Comparison of ENCODE assay signal across 8 cellular contexts in genomic region chr19:44657211-44657921, GRCh38. TPM values are rescaled to one million over a fixed set of nuclear protein-coding genes. Genes with fewer than 3 reads are reported as not detected.
DNase-seq lines count a peak whose midpoint lies in the region; FAIRE-seq and TF ChIP-seq lines count a peak whose summit lies in the region.

No MANE protein-coding gene starts in this region.

- no peak for FAIRE-seq in H54 (lab: Jason Lieb, UNC)

- no peak for TF ChIP-seq POLR2A in H54 (IDR thresholded peaks at IDR 0.05; ENCODE audit: low read depth, low read length)

- peak; percentile 61 for DNase-seq in NCI-H2196 (lab: John Stamatoyannopoulos, UW; ENCODE audit: unreplicated experiment)
- DNase-seq in NCI-H2196 treated with DMSO at 0.1 percent for 48 hours (lab: John Stamatoyannopoulos, UW; ENCODE audit: unreplicated experiment), result no peak
- DNase-seq in NCI-H460 (ENCODE audit: extremely low read depth, low read depth), result peak; percentile 39
- DNase-seq in activated CD4-positive, alpha-beta T cell treated with anti-CD3 and anti-CD28 coated beads, Interleukin-2, amount 50 U/mL, for 4 hours, result peak; percentile 63 to 68
- DNase-seq in effector CD4-positive, alpha-beta T cell, result peak; percentile 48
- peak; percentile 8 for DNase-seq in midbrain (lab: John Stamatoyannopoulos, UW)
- peak; percentile 30 to 49 for DNase-seq in stimulated activated CD8-positive, alpha-beta memory T cell treated with anti-CD3 and anti-CD28 coated beads, Interleukin-7, amount 100 ng/mL, for 1 hour (ENCODE audit: low read depth in 2 of 2)
- DNase-seq in H54 (ENCODE audit: insufficient read length, low spot score), result no peak

RNA-seq across cellular contexts. Expression of gene PVR, which starts 13.7 kb away (rescaled TPM):
- total RNA-seq in NCI-H460 (2014; rRNA removed; shearing (Covaris generic)), result 49.8 and 50.1 TPM in 2 replicates
- 61.5 and 77.6 TPM in 2 replicates for polyA plus RNA-seq in NCI-H460 (2014; cell fraction: nucleus; rRNA removed)

RNA-seq across cellular contexts. Expression of gene CEACAM19, which starts 13.9 kb away (rescaled TPM):
- total RNA-seq in NCI-H460 (2014; rRNA removed; shearing (Covaris generic)), result 0.46 and 0.59 TPM in 2 replicates
- 0.57 and 1.2 TPM in 2 replicates for polyA plus RNA-seq in NCI-H460 (2014; cell fraction: nucleus; rRNA removed)

RNA-seq across cellular contexts. Expression of gene CEACAM16, which starts 41.6 kb away (rescaled TPM):
- total RNA-seq in NCI-H460 (2014; rRNA removed; shearing (Covaris generic)), result not detected in 2 replicates
- polyA plus RNA-seq in NCI-H460 (2014; cell fraction: nucleus; rRNA removed), result not detected in 2 replicates

RNA-seq across cellular contexts. Expression of gene IGSF23, which starts 44.0 kb away (rescaled TPM):
- not detected in 2 replicates for total RNA-seq in NCI-H460 (2014; rRNA removed; shearing (Covaris generic))
- polyA plus RNA-seq in NCI-H460 (2014; cell fraction: nucleus; rRNA removed), result not detected in 2 replicates

Comparison
In these comparisons a context has a peak if more than half of its experiments do, and no peak if none do; other contexts are left out.
1. DNase-seq: peak in NCI-H2196 (single experiment), NCI-H460 (single experiment), activated CD4-positive, alpha-beta T cell treated with anti-CD3 and anti-CD28 coated beads, Interleukin-2, amount 50 U/mL, for 4 hours (2 of 2), effector CD4-positive, alpha-beta T cell (single experiment), midbrain (single experiment) and stimulated activated CD8-positive, alpha-beta memory T cell treated with anti-CD3 and anti-CD28 coated beads, Interleukin-7, amount 100 ng/mL, for 1 hour (2 of 2); none in NCI-H2196 treated with DMSO at 0.1 percent for 48 hours (single experiment) and H54 (single experiment).